Comparison of ENCODE assay signal across 8 cellular contexts in the genomic region with DNA sequence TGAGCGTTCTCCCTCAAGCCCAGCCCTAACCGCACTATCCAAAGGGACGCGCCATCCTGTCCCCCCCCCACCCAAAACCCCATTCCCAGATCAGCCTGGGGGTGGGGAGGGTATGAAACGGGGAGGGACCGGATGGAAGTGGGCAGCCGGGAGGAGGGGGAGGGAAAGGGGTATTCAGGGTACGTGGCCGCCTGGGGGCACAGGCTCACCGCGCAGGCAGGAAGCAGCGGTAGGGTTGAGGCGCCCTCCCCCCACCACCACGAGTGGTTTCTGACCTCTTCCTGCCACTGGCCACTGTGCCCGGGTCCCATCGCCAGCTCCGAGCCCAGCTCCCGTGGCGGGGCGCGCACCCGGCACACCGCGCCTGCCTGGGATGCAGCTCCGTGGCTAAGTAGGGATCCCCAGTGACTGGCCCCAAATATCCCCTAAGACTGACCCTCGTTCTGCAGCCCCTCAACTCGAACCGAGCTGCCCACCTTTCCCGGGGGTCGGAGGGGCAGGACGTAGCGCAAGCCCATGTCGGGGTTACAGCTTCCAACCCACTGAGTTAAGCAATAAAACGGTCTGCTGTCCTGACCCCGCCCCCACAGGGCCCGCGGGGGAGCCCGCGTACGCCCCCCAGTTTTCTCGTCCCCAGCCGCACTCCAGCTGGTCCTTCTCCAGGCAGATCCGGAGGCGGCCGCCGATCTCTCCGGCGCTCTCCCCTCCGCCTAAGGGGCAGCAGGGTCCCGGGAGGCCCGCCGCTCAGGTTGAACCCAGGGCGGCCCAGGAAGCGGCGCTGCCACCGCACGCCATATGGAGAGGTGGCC. TPM values are rescaled to one million over a fixed set of nuclear protein-coding genes. Genes with fewer than 3 reads are reported as not detected.
A peak's percentile ranks its signal among the peaks of the same experiment; 100 is the strongest.
DNase-seq lines count a peak whose midpoint lies in the region; ATAC-seq and TF ChIP-seq lines count a peak whose summit lies in the region.

No MANE protein-coding gene starts in this region.

- H3K4me3 ChIP-seq in DND-41 (ENCODE audit: low read depth in 1 of 2, low read length in 2 of 2) (peak overlapping the region; percentile 70 to 80; a peak in 3 of 4 replicates), SU-DHL-6 (ENCODE audit: insufficient read depth, low read length, poor library complexity, severe bottlenecking) (peak overlapping the region; percentile 18), ascending aorta (peak overlapping the region; percentile 78 to 97), hepatocyte (peak overlapping the region; percentile 98), skeletal muscle cell (ENCODE audit: low read depth, low read length) (peak overlapping the region; percentile 92)

- peak overlapping the region; percentile 63 for H2AFZ ChIP-seq in DND-41 (ENCODE audit: low read depth, low read length)
- H2AFZ ChIP-seq in SU-DHL-6 (ENCODE audit: low read depth, low read length, severe bottlenecking): no peak overlapping the region
- peak overlapping the region; percentile 66 for H2AFZ ChIP-seq in hepatocyte

- intact Hi-C loops in ascending aorta (cut with DNase I): loop anchor here (1.0 to 10.0 kb wide), 5 partner anchors 27 to 113 kb away; no protein-coding TSS in a partner anchor

- peaks cover 39% of the 10 kb centered on the region for H3K36me3 ChIP-seq in DND-41 (ENCODE audit: insufficient read depth, low read length)
- H3K36me3 ChIP-seq in SU-DHL-6 (ENCODE audit: low read length): no peaks in the 10 kb centered on the region
- peaks cover 17 to 36% of the 10 kb centered on the region in 2 donors for H3K36me3 ChIP-seq in ascending aorta
- H3K36me3 ChIP-seq in hepatocyte (replicated peaks; ENCODE audit: insufficient read depth, low read depth): no peaks in the 10 kb centered on the region

- DNase-seq in DND-41 (peak; percentile 82), HS-5 (ENCODE audit: low read depth) (peak; percentile 72), ascending aorta (ENCODE audit: low spot score in 2 of 2) (peak; percentile 62 to 94), hepatocyte (ENCODE audit: low spot score) (peak; percentile 75), skeletal muscle cell (ENCODE audit: low read depth) (peak; percentile 84)

- H3K27ac ChIP-seq in DND-41 (ENCODE audit: low read length) (peak overlapping the region; percentile 82), SU-DHL-6 (ENCODE audit: low read depth, low read length) (no peak overlapping the region), ascending aorta (peak overlapping the region; percentile 99 to 100), hepatocyte (peak overlapping the region; percentile 100)

- WGBS in hepatocyte (ENCODE audit: low lambda C conversion rate, missing lambda C conversion rate): 1% methylated on average over 45 of the region's 57 CpGs

- ATAC-seq in DND-41 (ENCODE audit: insufficient read depth, low read depth) (peak; percentile 48), HG03135 (IDR thresholded peaks at IDR 0.05; ENCODE audit: unreplicated experiment) (no peak), HG02852 (IDR thresholded peaks at IDR 0.05; ENCODE audit: unreplicated experiment) (no peak)

- peaks cover 41% of the 10 kb centered on the region for H4K20me1 ChIP-seq in DND-41 (ENCODE audit: insufficient read depth, low read length)
- no peaks in the 10 kb centered on the region for H4K20me1 ChIP-seq in SU-DHL-6 (ENCODE audit: low read depth, low read length)
- H4K20me1 ChIP-seq in hepatocyte (ENCODE audit: insufficient read depth, poor library complexity, severe bottlenecking): peaks cover 4% of the 10 kb centered on the region

- no peaks in the 10 kb centered on the region for H3K9me2 ChIP-seq in SU-DHL-6 (replicated peaks; ENCODE audit: insufficient read depth, low read length)
- H3K9me2 ChIP-seq in hepatocyte (replicated peaks; ENCODE audit: insufficient read depth): no peaks in the 10 kb centered on the region

- H3K9me3 ChIP-seq in DND-41 (ENCODE audit: insufficient read depth, low read length, severe bottlenecking): no peaks in the 10 kb centered on the region
- no peaks in the 10 kb centered on the region for H3K9me3 ChIP-seq in SU-DHL-6 (ENCODE audit: insufficient read depth, low read length)
- H3K9me3 ChIP-seq in ascending aorta: no peaks in the 10 kb centered on the region
- no peaks in the 10 kb centered on the region for H3K9me3 ChIP-seq in hepatocyte (ENCODE audit: low read depth)

- peaks cover 30% of the 10 kb centered on the region for H3K4me1 ChIP-seq in DND-41 (ENCODE audit: insufficient read depth, low read length)
- H3K4me1 ChIP-seq in ascending aorta: peaks cover 30 to 62% of the 10 kb centered on the region in 2 donors
- H3K4me1 ChIP-seq in hepatocyte (ENCODE audit: insufficient read depth): peaks cover 35% of the 10 kb centered on the region

- H3K27me3 ChIP-seq in DND-41 (ENCODE audit: insufficient read depth, low read length, poor library complexity) (peaks cover 13% of the 10 kb centered on the region), SU-DHL-6 (ENCODE audit: low read length) (no peaks in the 10 kb centered on the region), ascending aorta (no peaks in the 10 kb centered on the region), hepatocyte (no peaks in the 10 kb centered on the region)

- H3K79me2 ChIP-seq in DND-41 (ENCODE audit: insufficient read depth, low read length): peaks cover 55% of the 10 kb centered on the region
- no peaks in the 10 kb centered on the region for H3K79me2 ChIP-seq in SU-DHL-6 (ENCODE audit: insufficient read depth, low read length)
- peaks cover 56% of the 10 kb centered on the region for H3K79me2 ChIP-seq in hepatocyte

- TF ChIP-seq CTCF in DND-41 (IDR thresholded peaks at IDR 0.05; ENCODE audit: borderline replicate concordance, extremely low read depth, low read length, poor library complexity, severe bottlenecking): peak; percentile 29
- TF ChIP-seq CTCF in SU-DHL-6 (IDR thresholded peaks at IDR 0.05; ENCODE audit: insufficient read depth, low read length, poor library complexity, severe bottlenecking): no peak
- TF ChIP-seq CTCF in ascending aorta (IDR thresholded peaks at IDR 0.05): peak in 2 of 3 experiments; percentile 26 to 35
- no peak for TF ChIP-seq CTCF in hepatocyte (IDR thresholded peaks at IDR 0.05; ENCODE audit: poor library complexity)

- no peaks in the 10 kb centered on the region for H3F3A ChIP-seq in SU-DHL-6 (ENCODE audit: insufficient read depth)

- H3K4me2 ChIP-seq in DND-41 (ENCODE audit: insufficient read depth, low read length) (peak overlapping the region; percentile 76), SU-DHL-6 (ENCODE audit: low read depth, low read length, poor library complexity, severe bottlenecking) (peak overlapping the region; percentile 40), hepatocyte (peak overlapping the region; percentile 89)

- H3K9ac ChIP-seq in DND-41 (ENCODE audit: low read depth, low read length) (peak overlapping the region; percentile 90), SU-DHL-6 (ENCODE audit: low read length) (no peak overlapping the region)

RNA-seq across cellular contexts. Expression of gene ACTN1, which starts 1.2 kb away (rescaled TPM):
- 814 TPM for total RNA-seq in ascending aorta
- total RNA-seq in hepatocyte: 82.2 and 88.0 TPM in 2 replicates
- 157 and 163 TPM in 2 replicates for polyA plus RNA-seq in hepatocyte

Comparison
In these comparisons a context has a peak if more than half of its experiments do, and no peak if none do; other contexts are left out.
1. H3K4me3 ChIP-seq: peak in every context shown above with its lines; median percentile 98 in hepatocyte; 92 in skeletal muscle cell; 88 in ascending aorta; 75 in DND-41; 18 in SU-DHL-6.
2. CTCF ChIP-seq: peak in DND-41 (single experiment) and ascending aorta (2 of 3); none in SU-DHL-6 (single experiment) and hepatocyte (single experiment).
3. Peak in every context shown above with its lines, with median percentiles within 50 percentile points of each other: DNase-seq and H3K4me2 ChIP-seq.